12 cellular contexts compared by ENCODE assay signal in the genomic region with DNA sequence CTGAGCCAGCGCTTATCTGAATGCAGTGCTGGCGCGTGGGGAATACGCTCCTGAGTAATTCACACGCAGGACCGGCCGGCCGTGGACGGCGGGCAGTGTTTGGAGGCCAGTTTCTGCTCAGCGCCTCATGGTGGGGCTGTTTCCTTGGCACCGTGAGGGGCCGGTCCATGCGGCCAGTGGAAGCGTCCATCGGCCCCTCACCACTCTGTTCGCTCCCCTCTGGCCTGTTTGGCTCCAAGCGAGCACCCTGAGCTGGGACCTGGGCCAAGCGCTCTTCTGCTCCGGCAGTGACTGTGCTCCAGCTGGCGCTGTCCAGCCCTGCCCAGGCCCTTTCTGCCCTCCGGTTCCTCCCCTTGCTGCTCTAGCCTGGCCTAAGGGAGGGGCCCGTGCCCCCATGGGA. TPM values are rescaled to one million over a fixed set of nuclear protein-coding genes. Genes with fewer than 3 reads are reported as not detected.
DNase-seq lines count a peak whose midpoint lies in the region; ATAC-seq and TF ChIP-seq lines count a peak whose summit lies in the region.
"Had no signal": no experiment of that assay in that cellular context is flagged by ENCODE, and none has a peak within 500 bp of the region (broad histone marks: within the 10 kb centered on the region; RNA-seq: fewer than 3 reads in every experiment).

No MANE protein-coding gene starts in this region.

- H3K4me3 ChIP-seq in fibroblast of pulmonary artery (replicated peaks; ENCODE audit: low read depth, low read length) = no peak overlapping the region
- H3K4me3 ChIP-seq in neuronal stem cell (ENCODE audit: low read length in 2 of 2) = no peak overlapping the region
- H3K4me3 ChIP-seq: lung, thoracic aorta had no signal

- H2AK5ac ChIP-seq in neuronal stem cell (ENCODE audit: low read depth, low read length) = peak overlapping the region; percentile 94

- WGBS in neuronal stem cell (ENCODE audit: extremely low coverage in 2 of 2, insufficient read length in 2 of 2, insufficient replicate concordance in 1 of 2), 2 donors = no CpG with 5 or more reads among the region's 23 CpGs

- H3K4me2 ChIP-seq in neuronal stem cell (ENCODE audit: insufficient read depth, low read length, poor library complexity, severe bottlenecking) = no peak overlapping the region

- peak overlapping the region; percentile 6 for H3K23ac ChIP-seq in neuronal stem cell (ENCODE audit: low read depth, low read length, poor library complexity)

- peak overlapping the region; percentile 26 for H2BK15ac ChIP-seq in neuronal stem cell (ENCODE audit: low read length)

- H4K91ac ChIP-seq in neuronal stem cell (ENCODE audit: low read depth, low read length, poor library complexity) = no peak overlapping the region

- DNase-seq in C1 segment of cervical spinal cord (lab: John Stamatoyannopoulos, UW) (peak in 13 of 14 donors; percentile 28 to 86 (median 66)), SK-MEL-5 (ENCODE audit: low read depth, low spot score) (peak; percentile 35), fibroblast of pulmonary artery (ENCODE audit: low read depth) (peak; percentile 53), neuronal stem cell (ENCODE audit: low spot score) (no peak), DMS79 (lab: John Stamatoyannopoulos, UW) (no peak)
- no peak for DNase-seq in activated CD8-positive, alpha-beta memory T cell treated with anti-CD3 and anti-CD28 coated beads, Interleukin-2, amount 50 U/mL, for 48 hours
- DNase-seq: activated CD4-positive, alpha-beta memory T cell treated with anti-CD3 and anti-CD28 coated beads for 36 hours; DMS79 treated with DMSO at 0.1 percent for 48 hours had no signal

- H3K14ac ChIP-seq in neuronal stem cell (ENCODE audit: low read length) = peak overlapping the region; percentile 47

- peaks cover 10% of the 10 kb centered on the region for H3K79me1 ChIP-seq in neuronal stem cell (ENCODE audit: low read depth, low read length)

- H3K9me3 ChIP-seq in neuronal stem cell (replicated peaks in 1 of 2; ENCODE audit: control insufficient read depth in 2 of 2, insufficient read depth in 1 of 2, low read depth in 1 of 2, low read length in 2 of 2) = no peaks in the 10 kb centered on the region
- H3K9me3 ChIP-seq: thoracic aorta had no signal

- H3K27ac ChIP-seq in neuronal stem cell (replicated peaks; ENCODE audit: low read length) = no peak overlapping the region
- H3K27ac ChIP-seq: thoracic aorta had no signal

- in situ Hi-C loops in SK-MEL-5 (cut with HindIII; ENCODE audit: low pct_unique_long_range_greater_than_20kb, low sequenced_read_pairs) = no loop called here

- peak overlapping the region; percentile 60 for H3K9ac ChIP-seq in neuronal stem cell (ENCODE audit: low read depth, low read length, poor library complexity)

- ATAC-seq in HG02970 (IDR thresholded peaks at IDR 0.05; ENCODE audit: low FRiP score, unreplicated experiment) = no peak
- no peak for ATAC-seq in HG03469 (IDR thresholded peaks at IDR 0.05; ENCODE audit: unreplicated experiment)

- peak overlapping the region; percentile 63 for H2BK120ac ChIP-seq in neuronal stem cell (ENCODE audit: low read depth, low read length)

- H4K8ac ChIP-seq in neuronal stem cell (ENCODE audit: low read depth, low read length) = no peak overlapping the region

- TF ChIP-seq CTCF in fibroblast of pulmonary artery (IDR thresholded peaks at IDR 0.05; ENCODE audit: low read length, missing control alignments) = peak; percentile 28

- H3K18ac ChIP-seq in neuronal stem cell (ENCODE audit: low read length) = peak overlapping the region; percentile 89

- H2BK5ac ChIP-seq in neuronal stem cell (ENCODE audit: low read length) = peak overlapping the region; percentile 71

- no peak overlapping the region for H2AFZ ChIP-seq in neuronal stem cell (ENCODE audit: low read length)

- peaks cover 0 to 74% (median 0%) of the 10 kb centered on the region in 3 experiments for H3K27me3 ChIP-seq in neuronal stem cell (ENCODE audit: control insufficient read depth in 3 of 3, insufficient read depth in 3 of 3, low read depth in 1 of 3, low read length in 3 of 3)

- peak overlapping the region; percentile 23 for H3K4ac ChIP-seq in neuronal stem cell (ENCODE audit: low read length)

- peaks cover 9 to 17% of the 10 kb centered on the region in 2 donors for H3K4me1 ChIP-seq in neuronal stem cell (ENCODE audit: control insufficient read depth in 2 of 2, insufficient read depth in 1 of 2, low read depth in 1 of 2, low read length in 2 of 2)

- H3K36me3 ChIP-seq in neuronal stem cell (replicated peaks in 1 of 2; ENCODE audit: control insufficient read depth in 2 of 2, insufficient read depth in 2 of 2, low read length in 2 of 2) = no peaks in the 10 kb centered on the region
- H3K36me3 ChIP-seq: thoracic aorta had no signal

- H2BK12ac ChIP-seq in neuronal stem cell (ENCODE audit: low read length) = peak overlapping the region; percentile 73

RNA-seq across cellular contexts. Expression of a gene that starts 16.3 kb away (rescaled TPM):
- total RNA-seq in SK-MEL-5 (2014; rRNA removed; shearing (Covaris generic)) = 0.03 TPM in 1 of 2 replicates, not detected in the other
- 0.04 TPM in 1 of 2 replicates, not detected in the other for polyA plus RNA-seq in SK-MEL-5 (2015; cell fraction: cytosol; rRNA removed)
- polyA plus RNA-seq in SK-MEL-5 (2015; cell fraction: nucleus; rRNA removed) = 0.06 and 0.84 TPM in 2 replicates
- 4.2 TPM for polyA plus RNA-seq in neuronal stem cell (2013, experiment 1 of 2)
- 4.0 TPM for polyA plus RNA-seq in neuronal stem cell (2013, experiment 2 of 2)

RNA-seq across cellular contexts. Expression of a gene that starts 47.4 kb away (rescaled TPM):
- 41.9 and 53.7 TPM in 2 replicates for total RNA-seq in SK-MEL-5 (2014; rRNA removed; shearing (Covaris generic))
- polyA plus RNA-seq in SK-MEL-5 (2015; cell fraction: cytosol; rRNA removed) = 44.4 and 50.7 TPM in 2 replicates
- polyA plus RNA-seq in SK-MEL-5 (2015; cell fraction: nucleus; rRNA removed) = 40.0 and 41.1 TPM in 2 replicates
- polyA plus RNA-seq in neuronal stem cell (2013, experiment 1 of 2) = 12.4 TPM
- polyA plus RNA-seq in neuronal stem cell (2013, experiment 2 of 2) = 12.5 TPM

Comparison
In these comparisons a context has a peak if more than half of its experiments do, and no peak if none do; other contexts are left out.
1. DNase-seq: peak in C1 segment of cervical spinal cord (13 of 14), SK-MEL-5 (single experiment) and fibroblast of pulmonary artery (single experiment); none in neuronal stem cell (single experiment), DMS79 (single experiment) and activated CD8-positive, alpha-beta memory T cell treated with anti-CD3 and anti-CD28 coated beads, Interleukin-2, amount 50 U/mL, for 48 hours (single experiment).